Comparison of ENCODE assay signal across 36 cellular contexts in genomic region chr6:11858439-11858838, GRCh38.
DNase-seq lines count a peak whose midpoint lies in the region; ATAC-seq, FAIRE-seq and TF ChIP-seq lines count a peak whose summit lies in the region.
"Had no signal": no experiment of that assay in that cellular context is flagged by ENCODE, and none has a peak within 500 bp of the region (broad histone marks: within the 10 kb centered on the region; RNA-seq: fewer than 3 reads in every experiment).

No MANE protein-coding gene starts in this region.

- no peak for ATAC-seq in GM12878
- no peak for ATAC-seq in K562
- ATAC-seq in right lobe of liver, result no peak
- ATAC-seq in Right ventricle myocardium inferior, result no peak
- ATAC-seq: A549; CD8-positive, alpha-beta T cell had no signal

- H3K4me1 Mint-ChIP-seq in astrocyte (ENCODE audit: low read depth, unreplicated experiment), result peaks cover 8% of the 10 kb centered on the region
- H3K4me1 Mint-ChIP-seq: CD4-positive, alpha-beta memory T cell; CD4-positive, CD25-positive, alpha-beta regulatory T cell; CD8-positive, alpha-beta memory T cell had no signal

- H3K27ac Mint-ChIP-seq in astrocyte (ENCODE audit: unreplicated experiment), result no peak overlapping the region
- H3K27ac Mint-ChIP-seq: B cell; CD4-positive, alpha-beta memory T cell; CD4-positive, alpha-beta T cell; CD8-positive, alpha-beta memory T cell; CD8-positive, alpha-beta T cell had no signal

- no peak for DNase-seq in astrocyte (ENCODE audit: low read depth)
- DNase-seq in GM12878 (ENCODE audit: low read depth, low spot score), result no peak
- DNase-seq in K562 (ENCODE audit: extremely low read depth in 1 of 4, low spot score in 3 of 4), result no peak
- DNase-seq in T-helper 9 cell, result no peak
- no peak for DNase-seq in right lobe of liver
- DNase-seq in Right ventricle myocardium inferior (ENCODE audit: missing footprints), result no peak
- no peak for DNase-seq in stimulated activated CD4-positive, alpha-beta T cell treated with anti-CD3 and anti-CD28 coated beads, Interleukin-12 subunit alpha, Interleukin-12 subunit beta, amount 100 ng/mL, for 4 hours
- DNase-seq: 8988T; ACHN; AML-193; BE2C; C1 segment of cervical spinal cord; Caco-2; Calu3; CD4-positive, alpha-beta memory T cell; CD4-positive, alpha-beta T cell; CD4-positive, CD25-positive, alpha-beta regulatory T cell; CD8-positive, alpha-beta memory T cell; CD8-positive, alpha-beta T cell; COR-L47; DMS 273 treated with DMSO at 0.1 percent for 48 hours; DMS153; DMS53; DMS79; DMS79 treated with DMSO at 0.1 percent for 48 hours; DND-41; EL had no signal

- RAD21 ChIA-PET in GM12878 (lab: Charles Lee; ENCODE audit: unreplicated experiment), result no interaction called here

- H4K20me1 ChIP-seq in astrocyte (ENCODE audit: insufficient read depth, low read length) (no peaks in the 10 kb centered on the region), GM12878 (ENCODE audit: control insufficient read depth, insufficient read depth) (no peaks in the 10 kb centered on the region), K562 (replicated peaks; ENCODE audit: control insufficient read depth, insufficient read depth, low read length) (no peaks in the 10 kb centered on the region)
- H4K20me1 ChIP-seq: BLaER1; BLaER1 treated with 17β-estradiol and CSF1 and Interleukin-3, amounts not matched to agents 10 nM and 100 nM had no signal

- H3K4me1 ChIP-seq in HEK293 (ENCODE audit: control insufficient read depth, insufficient read depth, low read length) (no peaks in the 10 kb centered on the region), astrocyte (ENCODE audit: insufficient read depth, low read length) (peaks cover 5% of the 10 kb centered on the region), GM12878 (ENCODE audit: control insufficient read depth, insufficient read depth, low read length) (peaks cover 10% of the 10 kb centered on the region), K562 (replicated peaks in 1 of 2; ENCODE audit: control insufficient read depth in 2 of 2, insufficient read depth in 2 of 2, low read length in 2 of 2) (no peaks in the 10 kb centered on the region; a peak in 1 of 5 replicates), right lobe of liver (peaks cover 0 to 35% (median 6%) of the 10 kb centered on the region in 4 donors)
- H3K4me1 ChIP-seq: BE2C, Caco-2 had no signal

- H3K27me3 Mint-ChIP-seq in astrocyte (ENCODE audit: low read depth, unreplicated experiment), result no peaks in the 10 kb centered on the region
- H3K27me3 Mint-ChIP-seq: CD4-positive, alpha-beta T cell had no signal

- H3K9me1 ChIP-seq in K562 (ENCODE audit: control insufficient read depth, insufficient read depth, low read length), result no peaks in the 10 kb centered on the region

- H3K9me3 ChIP-seq in HEK293 (ENCODE audit: control insufficient read depth, insufficient read depth, low read depth, low read length), result no peaks in the 10 kb centered on the region
- peaks cover 2% of the 10 kb centered on the region for H3K9me3 ChIP-seq in astrocyte (ENCODE audit: insufficient read depth, low read depth, low read length)
- H3K9me3 ChIP-seq in GM12878 (replicated peaks; ENCODE audit: control insufficient read depth, insufficient read depth, low read length), result peaks cover 14% of the 10 kb centered on the region
- H3K9me3 ChIP-seq in K562 (replicated peaks; ENCODE audit: control insufficient read depth, insufficient read depth, low read depth, low read length), result 0 out of 2 replicates have a peak, but pooled peaks cover 4% of the 10 kb centered on the region
- no peaks in the 10 kb centered on the region for H3K9me3 ChIP-seq in right lobe of liver
- H3K9me3 ChIP-seq: BE2C, Caco-2 had no signal

- in situ Hi-C loops in GM12878 (cut with MboI), result no loop called here
- in situ Hi-C loops in K562 (cut with MboI), result no loop called here

- H3K4me3 ChIP-seq in HEK293 (ENCODE audit: low read depth, low read length) (no peak overlapping the region), astrocyte (ENCODE audit: insufficient read depth, low read depth, low read length) (no peak overlapping the region), GM12878 (no peak overlapping the region), K562 (no peak overlapping the region), right lobe of liver (no peak overlapping the region)
- H3K4me3 ChIP-seq: A549; BLaER1; BLaER1 treated with 17β-estradiol and CSF1 and Interleukin-3, amounts not matched to agents 10 nM and 100 nM had no signal

- H3K79me2 ChIP-seq in astrocyte (ENCODE audit: insufficient read depth, low read length) (no peaks in the 10 kb centered on the region), GM12878 (ENCODE audit: control insufficient read depth, insufficient read depth, low read length) (no peaks in the 10 kb centered on the region), K562 (ENCODE audit: control insufficient read depth, insufficient read depth, low read length) (no peaks in the 10 kb centered on the region)

- no peaks in the 10 kb centered on the region for H3K36me3 Mint-ChIP-seq in astrocyte (ENCODE audit: low read depth, unreplicated experiment)
- H3K36me3 Mint-ChIP-seq: CD14-positive monocyte; CD4-positive, alpha-beta memory T cell; CD4-positive, CD25-positive, alpha-beta regulatory T cell; CD8-positive, alpha-beta memory T cell; CD8-positive, alpha-beta T cell had no signal

- H3K27ac ChIP-seq in HEK293 (ENCODE audit: extremely low read depth, low read depth, low read length), result no peak overlapping the region
- no peak overlapping the region for H3K27ac ChIP-seq in astrocyte (ENCODE audit: low read depth, low read length)
- no peak overlapping the region for H3K27ac ChIP-seq in GM12878 (ENCODE audit: control insufficient read depth, insufficient read depth)
- H3K27ac ChIP-seq in K562 (ENCODE audit: extremely low read depth, low read depth, low read length), result no peak overlapping the region
- no peak overlapping the region for H3K27ac ChIP-seq in right lobe of liver
- H3K27ac ChIP-seq: 22Rv1; A549; BLaER1; BLaER1 treated with 17β-estradiol and CSF1 and Interleukin-3, amounts not matched to agents 10 nM and 100 nM; C4-2B had no signal

- H3K36me3 ChIP-seq in HEK293 (ENCODE audit: control insufficient read depth in 2 of 2, insufficient read depth in 1 of 2, low read length in 2 of 2) (no peaks in the 10 kb centered on the region), astrocyte (ENCODE audit: insufficient read depth, low read length) (no peaks in the 10 kb centered on the region), GM12878 (ENCODE audit: control insufficient read depth in 2 of 2, insufficient read depth in 2 of 2, low read length in 1 of 2) (no peaks in the 10 kb centered on the region), K562 (ENCODE audit: control insufficient read depth, insufficient read depth, low read length) (no peaks in the 10 kb centered on the region), right lobe of liver (peaks cover 0 to under 1% (median 0%) of the 10 kb centered on the region in 4 donors)
- H3K36me3 ChIP-seq: BE2C; BLaER1; BLaER1 treated with 17β-estradiol and CSF1 and Interleukin-3, amounts not matched to agents 10 nM and 100 nM had no signal

- FAIRE-seq in astrocyte (lab: Jason Lieb, UNC) (peak; percentile 77), GM12878 (lab: Jason Lieb, UNC) (no peak), K562 (lab: Jason Lieb, UNC) (no peak)
- FAIRE-seq: A549, D721Med had no signal

- intact Hi-C loops in GM12878 (cut with micrococcal nuclease; ENCODE audit: unreplicated experiment), result no loop called here
- intact Hi-C loops in K562 (cut with micrococcal nuclease), result no loop called here
- intact Hi-C loops in right lobe of liver (cut with DNase I), result no loop called here
- intact Hi-C loops in Right ventricle myocardium inferior (cut with DNase I), result no loop called here

- BruUV-seq in GM12878 (replicated peaks; lab: Mats Ljungman, UMichigan) (no TSS peak), K562 (replicated peaks; lab: Mats Ljungman, UMichigan) (no TSS peak)

- peaks cover 2% of the 10 kb centered on the region for H3K9me3 Mint-ChIP-seq in astrocyte (ENCODE audit: unreplicated experiment)
- H3K9me3 Mint-ChIP-seq: CD4-positive, alpha-beta memory T cell; CD4-positive, alpha-beta T cell had no signal

- SMC1A ChIA-PET in GM12878 (lab: Charles Lee; ENCODE audit: uncharacterized antibody, unreplicated experiment), result interaction anchor here (1.2 to 1.4 kb wide), 2 partner anchors 17 to 135 kb away, joined by 5 to 10 read pairs; no protein-coding TSS in a partner anchor

- no peak overlapping the region for H3K9ac ChIP-seq in astrocyte (ENCODE audit: low read length)
- H3K9ac ChIP-seq in GM12878 (ENCODE audit: control insufficient read depth, insufficient read depth, low read length), result no peak overlapping the region
- H3K9ac ChIP-seq in K562 (ENCODE audit: insufficient read depth in 1 of 2, low read depth in 2 of 2, low read length in 2 of 2), result no peak overlapping the region
- H3K9ac ChIP-seq: BLaER1; BLaER1 treated with 17β-estradiol and CSF1 and Interleukin-3, amounts not matched to agents 10 nM and 100 nM had no signal

- TF ChIP-seq POLR2A in GM12878 (IDR thresholded peaks at IDR 0.05; ENCODE audit: low read depth, low read length) (no peak), K562 (conservative IDR thresholded peaks at IDR 0.05) (no peak), right lobe of liver (IDR thresholded peaks at IDR 0.05) (no peak)

- H2AFZ ChIP-seq in astrocyte (ENCODE audit: low read depth, low read length) (no peak overlapping the region), GM12878 (ENCODE audit: control insufficient read depth, low read depth, low read length) (no peak overlapping the region), K562 (ENCODE audit: low read depth, low read length) (no peak overlapping the region)

- no peak overlapping the region for H3K4me2 ChIP-seq in astrocyte (ENCODE audit: low read length)
- H3K4me2 ChIP-seq in GM12878 (ENCODE audit: control insufficient read depth, insufficient read depth), result no peak overlapping the region
- H3K4me2 ChIP-seq in K562 (ENCODE audit: insufficient read depth, low read length), result no peak overlapping the region
- H3K4me2 ChIP-seq: A549; BLaER1; BLaER1 treated with 17β-estradiol and CSF1 and Interleukin-3, amounts not matched to agents 10 nM and 100 nM had no signal

- TF ChIP-seq CTCF in HEK293 (tag by site-specific recombination; IDR thresholded peaks at IDR 0.05), result no peak
- TF ChIP-seq CTCF in astrocyte (IDR thresholded peaks at IDR 0.05; ENCODE audit: insufficient read depth, low read depth, low read length), result no peak
- no peak for TF ChIP-seq CTCF in GM12878 (IDR thresholded peaks at IDR 0.05 in 2 of 3, conservative IDR thresholded peaks at IDR 0.05 in 1 of 3; ENCODE audit: control insufficient read depth in 2 of 3, extremely low read depth in 1 of 3, insufficient read depth in 1 of 3, low read depth in 3 of 3, low read length in 3 of 3)
- no peak for TF ChIP-seq CTCF in K562 (IDR thresholded peaks at IDR 0.05 in 2 of 3, conservative IDR thresholded peaks at IDR 0.05 in 1 of 3; ENCODE audit: insufficient read depth in 2 of 3, low read depth in 1 of 3, low read length in 3 of 3)
- TF ChIP-seq CTCF in right lobe of liver (IDR thresholded peaks at IDR 0.05), result no peak

- POLR2A ChIA-PET in HEK293 (lab: Yijun Ruan, JAX) (no interaction called here), GM12878 (lab: Charles Lee) (no interaction called here), K562 (lab: Yijun Ruan, JAX) (no interaction called here)

- no peak overlapping the region for H3K4me3 Mint-ChIP-seq in astrocyte (ENCODE audit: unreplicated experiment)
- H3K4me3 Mint-ChIP-seq: B cell; CD14-positive monocyte; CD4-positive, alpha-beta memory T cell; CD4-positive, alpha-beta T cell; CD8-positive, alpha-beta memory T cell; CD8-positive, alpha-beta T cell had no signal

- CTCF ChIA-PET in HEK293 (lab: Yijun Ruan, JAX) (interaction anchor here (0.8 kb wide), 1 partner anchor 205 kb away, joined by 3 read pairs; no protein-coding TSS in a partner anchor), GM12878 (lab: Yijun Ruan, JAX) (interaction anchor here (0.6 to 1.4 kb wide), 2 partner anchors 16 to 18 kb away, joined by 3 to 5 read pairs; no protein-coding TSS in a partner anchor), K562 (lab: Yijun Ruan, JAX; ENCODE audit: low intra/inter-chr PET ratio) (no interaction called here)

- no peak for TF ChIP-seq EP300 in GM12878 (IDR thresholded peaks at IDR 0.05; ENCODE audit: borderline replicate concordance in 1 of 2, control insufficient read depth in 1 of 2, low read depth in 2 of 2, low read length in 2 of 2)
- no peak for TF ChIP-seq EP300 in K562 (IDR thresholded peaks at IDR 0.05; ENCODE audit: low read length)

- no peak for TF ChIP-seq RAD21 in GM12878 (IDR thresholded peaks at IDR 0.05; ENCODE audit: insufficient read depth, low read depth, low read length)
- no peak for TF ChIP-seq RAD21 in K562 (CRISPR knock-in tag; conservative IDR thresholded peaks at IDR 0.05 in 1 of 2, IDR thresholded peaks at IDR 0.05 in 1 of 2)

- no peaks in the 10 kb centered on the region for H3K27me3 ChIP-seq in astrocyte (ENCODE audit: insufficient read depth, low read length)
- H3K27me3 ChIP-seq in GM12878 (replicated peaks in 1 of 2; ENCODE audit: control insufficient read depth in 2 of 2, insufficient read depth in 2 of 2, low read length in 1 of 2), result no peaks in the 10 kb centered on the region
- no peaks in the 10 kb centered on the region for H3K27me3 ChIP-seq in K562 (ENCODE audit: control insufficient read depth in 2 of 2, insufficient read depth in 2 of 2, low read length in 2 of 2)
- no peaks in the 10 kb centered on the region for H3K27me3 ChIP-seq in right lobe of liver
- H3K27me3 ChIP-seq: BE2C; BLaER1; BLaER1 treated with 17β-estradiol and CSF1 and Interleukin-3, amounts not matched to agents 10 nM and 100 nM had no signal

Comparison
In these comparisons a context has a peak if more than half of its experiments do, and no peak if none do; other contexts are left out.
1. Of the 44 proteins assayed by ChIP-seq in both K562 and HEK293: peak only in K562: none; only in HEK293: none; in both: ZNF146; in neither: 43.